ENCODE assay signal across 26 cellular contexts in the genomic region with DNA sequence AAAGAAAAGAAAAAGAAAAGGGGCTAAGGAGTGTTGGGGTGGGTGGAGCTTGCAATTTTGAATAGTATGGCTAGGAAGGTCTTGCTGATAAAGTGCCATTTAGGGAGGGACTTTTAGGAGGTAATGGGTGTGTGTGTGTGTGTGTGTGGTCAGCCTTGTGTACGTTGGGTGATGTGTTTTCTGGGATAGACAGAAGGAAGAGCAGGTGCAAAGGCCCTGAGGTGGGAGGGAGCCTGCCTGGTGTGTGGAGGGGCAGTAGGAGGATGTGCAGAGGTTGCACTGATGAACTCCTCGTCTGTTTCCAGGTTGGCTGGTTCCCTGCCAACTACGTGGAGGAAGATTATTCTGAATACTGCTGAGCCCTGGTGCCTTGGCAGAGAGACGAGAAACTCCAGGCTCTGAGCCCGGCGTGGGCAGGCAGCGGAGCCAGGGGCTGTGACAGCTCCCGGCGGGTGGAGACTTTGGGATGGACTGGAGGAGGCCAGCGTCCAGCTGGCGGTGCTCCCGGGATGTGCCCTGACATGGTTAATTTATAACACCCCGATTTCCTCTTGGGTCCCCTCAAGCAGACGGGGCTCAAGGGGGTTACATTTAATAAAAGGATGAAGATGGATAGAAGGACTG. TPM values are rescaled to one million over a fixed set of nuclear protein-coding genes. Genes with fewer than 3 reads are reported as not detected.
DNase-seq lines count a peak whose midpoint lies in the region; ATAC-seq and TF ChIP-seq lines count a peak whose summit lies in the region.
"Had no signal": no experiment of that assay in that cellular context is flagged by ENCODE, and none has a peak within 500 bp of the region (broad histone marks: within the 10 kb centered on the region; RNA-seq: fewer than 3 reads in every experiment).

No MANE protein-coding gene starts in this region.

- intact Hi-C loops in mammary epithelial cell (cut with micrococcal nuclease): no loop called here

- no peaks in the 10 kb centered on the region for H3K9me3 Mint-ChIP-seq in naive thymus-derived CD8-positive, alpha-beta T cell
- peaks cover 85% of the 10 kb centered on the region for H3K9me3 Mint-ChIP-seq in GM23338
- H3K9me3 Mint-ChIP-seq: T-cell had no signal

- CTCF ChIA-PET in mammary epithelial cell (lab: Charles Lee; ENCODE audit: low non-redundant PET): interaction anchor here (0.7 kb wide), 1 partner anchor 45 kb away, joined by 14 read pairs; no protein-coding TSS in a partner anchor

- H3K9me3 ChIP-seq in GM23248 (ENCODE audit: low read depth): no peaks in the 10 kb centered on the region
- no peaks in the 10 kb centered on the region for H3K9me3 ChIP-seq in mammary epithelial cell (replicated peaks; ENCODE audit: insufficient read depth, low read length)
- H3K9me3 ChIP-seq: BLaER1 treated with 17β-estradiol and CSF1 and Interleukin-3, amounts not matched to agents 10 nM and 100 nM; left lung; ovary; right atrium auricular region; SJSA1 had no signal

- peak overlapping the region in 8 of 10 donors; percentile 30 to 82 (median 58) for H3K27ac Mint-ChIP-seq in naive thymus-derived CD8-positive, alpha-beta T cell
- no peak overlapping the region for H3K27ac Mint-ChIP-seq in GM23338
- H3K27ac Mint-ChIP-seq: brain, nephron had no signal

- WGBS in GM23248 (ENCODE audit: low coverage in 1 of 2, low lambda C conversion rate in 2 of 2, missing lambda C conversion rate in 2 of 2), 2 experiments: 2 to 5% methylated on average over 14 of the region's 14 CpGs
- WGBS in mammary epithelial cell (ENCODE audit: low coverage, missing lambda C conversion rate): 0% methylated on average over 5 of the region's 14 CpGs

- DNase-seq in activated effector memory CD4-positive, alpha-beta T cell treated with anti-CD3 and anti-CD28 coated beads, Interleukin-2, amount 50 U/mL, for 16 hours: peak; percentile 50
- DNase-seq in activated effector memory CD4-positive, alpha-beta T cell treated with Interleukin-2 at 50 U/mL for 16 hours: no peak
- peak; percentile 15 for DNase-seq in GM23248
- no peak for DNase-seq in mammary epithelial cell
- no peak for DNase-seq in naive thymus-derived CD8-positive, alpha-beta T cell
- DNase-seq in NCI-H2081 (lab: John Stamatoyannopoulos, UW): no peak
- no peak for DNase-seq in GM23338 (ENCODE audit: low spot score)
- DNase-seq: activated CD8-positive, alpha-beta memory T cell treated with anti-CD3 and anti-CD28 coated beads for 24 hours; DND-41; NCI-H1417; NCI-H2029 treated with DMSO at 0.1 percent for 48 hours; NCI-H226; ovary; stimulated activated CD4-positive, alpha-beta T cell treated with anti-CD3 and anti-CD28 coated beads, Interleukin-2, amount 100 ng/mL, for 48 hours; T-cell had no signal

- in situ Hi-C loops in GM23248 (cut with MboI) (no loop called here), mammary epithelial cell (cut with MboI; ENCODE audit: low sequenced_read_pairs in 2 of 2) (loop anchor here (25.0 kb wide), 3 partner anchors 220 to 720 kb away; partner anchors contain the start of genes ACSBG2 (in 1 of the 2) and TUBB4A (in 1 of the 2))

- H3K4me2 ChIP-seq in GM23248 (ENCODE audit: unreplicated experiment) (no peak overlapping the region), mammary epithelial cell (ENCODE audit: insufficient read depth, low read depth, low read length) (no peak overlapping the region), GM23338 (no peak overlapping the region)
- H3K4me2 ChIP-seq: BLaER1 treated with 17β-estradiol and CSF1 and Interleukin-3, amounts not matched to agents 10 nM and 100 nM had no signal

- no peaks in the 10 kb centered on the region for H4K20me1 ChIP-seq in GM23248 (ENCODE audit: insufficient read depth)
- H4K20me1 ChIP-seq in mammary epithelial cell (ENCODE audit: insufficient read depth, low read length): no peaks in the 10 kb centered on the region
- H4K20me1 ChIP-seq in GM23338 (replicated peaks; ENCODE audit: insufficient read depth): no peaks in the 10 kb centered on the region

- H3F3A ChIP-seq in GM23248 (ENCODE audit: insufficient read depth) (no peaks in the 10 kb centered on the region), GM23338 (replicated peaks; ENCODE audit: low read depth) (no peaks in the 10 kb centered on the region)

- H3K27me3 ChIP-seq in GM23248 (replicated peaks; ENCODE audit: insufficient read depth) (no peaks in the 10 kb centered on the region), mammary epithelial cell (ENCODE audit: insufficient read depth, low read length) (no peaks in the 10 kb centered on the region), GM23338 (ENCODE audit: insufficient read depth) (no peaks in the 10 kb centered on the region)
- H3K27me3 ChIP-seq: BLaER1 treated with 17β-estradiol and CSF1 and Interleukin-3, amounts not matched to agents 10 nM and 100 nM; ovary; right atrium auricular region; SJSA1 had no signal

- H3K9me2 ChIP-seq in GM23248 (ENCODE audit: insufficient read depth) (no peaks in the 10 kb centered on the region), GM23338 (ENCODE audit: insufficient read depth) (no peaks in the 10 kb centered on the region)

- dilution Hi-C loops in mammary epithelial cell (cut with HindIII; ENCODE audit: low sequenced_read_pairs): no loop called here

- peaks cover 2 to 7% (median 4%) of the 10 kb centered on the region in 4 donors for H3K4me1 Mint-ChIP-seq in naive thymus-derived CD8-positive, alpha-beta T cell
- no peaks in the 10 kb centered on the region for H3K4me1 Mint-ChIP-seq in GM23338
- H3K4me1 Mint-ChIP-seq: brain, nephron had no signal

- H3K36me3 ChIP-seq in GM23248 (ENCODE audit: low read depth): no peaks in the 10 kb centered on the region
- H3K36me3 ChIP-seq in mammary epithelial cell (ENCODE audit: insufficient read depth, low read length): no peaks in the 10 kb centered on the region
- H3K36me3 ChIP-seq in GM23338 (ENCODE audit: insufficient read depth): no peaks in the 10 kb centered on the region
- H3K36me3 ChIP-seq: ovary, right atrium auricular region, SJSA1 had no signal

- H3K4me1 ChIP-seq in GM23248 (ENCODE audit: insufficient read depth) (no peaks in the 10 kb centered on the region), mammary epithelial cell (ENCODE audit: insufficient read depth, low read length) (peaks cover 1% of the 10 kb centered on the region), GM23338 (ENCODE audit: insufficient read depth) (no peaks in the 10 kb centered on the region)
- H3K4me1 ChIP-seq: left lung, right atrium auricular region, SJSA1 had no signal

- no peak for ATAC-seq in naive thymus-derived CD8-positive, alpha-beta T cell
- no peak for ATAC-seq in GM19351 (IDR thresholded peaks at IDR 0.05; ENCODE audit: unreplicated experiment)
- ATAC-seq in GM23338: no peak
- ATAC-seq: activated CD4-positive, CD25-positive, alpha-beta regulatory T cell treated with anti-CD3 and anti-CD28 coated beads, Interleukin-2, amount 50 U/mL, for 24 hours; HCT116; K562; left lung; T-cell had no signal

- no peak overlapping the region for H2AFZ ChIP-seq in GM23248
- H2AFZ ChIP-seq in mammary epithelial cell (ENCODE audit: low read depth, low read length): peak overlapping the region; percentile 39
- H2AFZ ChIP-seq in GM23338: no peak overlapping the region

- no peak overlapping the region for H3K4me3 Mint-ChIP-seq in naive thymus-derived CD8-positive, alpha-beta T cell
- H3K4me3 Mint-ChIP-seq in GM23338: no peak overlapping the region
- H3K4me3 Mint-ChIP-seq: brain, nephron, T-cell had no signal

- H3K27ac ChIP-seq in GM23248: no peak overlapping the region
- no peak overlapping the region for H3K27ac ChIP-seq in mammary epithelial cell (ENCODE audit: insufficient read depth, low read depth, low read length)
- H3K27ac ChIP-seq in GM23338 (ENCODE audit: low read depth): no peak overlapping the region
- H3K27ac ChIP-seq: BLaER1 treated with 17β-estradiol and CSF1 and Interleukin-3, amounts not matched to agents 10 nM and 100 nM; left lung; ovary; right atrium auricular region; SJSA1 had no signal

- no peaks in the 10 kb centered on the region for H3K27me3 Mint-ChIP-seq in naive thymus-derived CD8-positive, alpha-beta T cell
- peaks cover 4% of the 10 kb centered on the region for H3K27me3 Mint-ChIP-seq in GM23338 (ENCODE audit: insufficient read depth, low read depth, poor library complexity)
- H3K27me3 Mint-ChIP-seq: T-cell had no signal

- H3K4me3 ChIP-seq in GM23248 (no peak overlapping the region), mammary epithelial cell (replicated peaks in 1 of 3; ENCODE audit: insufficient read depth in 1 of 3, low read depth in 2 of 3, low read length in 3 of 3) (no peak overlapping the region), GM23338 (no peak overlapping the region)
- H3K4me3 ChIP-seq: BLaER1 treated with 17β-estradiol and CSF1 and Interleukin-3, amounts not matched to agents 10 nM and 100 nM; K562; left lung; ovary; right atrium auricular region; SJSA1 had no signal

- no peaks in the 10 kb centered on the region for H3K79me2 ChIP-seq in GM23248 (ENCODE audit: insufficient read depth)
- no peaks in the 10 kb centered on the region for H3K79me2 ChIP-seq in mammary epithelial cell (ENCODE audit: insufficient read depth, low read length)
- H3K79me2 ChIP-seq in GM23338 (replicated peaks; ENCODE audit: insufficient read depth): no peaks in the 10 kb centered on the region

- BruUV-seq in mammary epithelial cell (replicated peaks; lab: Mats Ljungman, UMichigan): no TSS peak

- POLR2A ChIA-PET in naive thymus-derived CD8-positive, alpha-beta T cell (lab: Charles Lee): no interaction called here

- TF ChIP-seq CTCF in mammary epithelial cell (conservative IDR thresholded peaks at IDR 0.05 in 1 of 2, IDR thresholded peaks at IDR 0.05 in 1 of 2; ENCODE audit: extremely low read depth in 1 of 2, insufficient read depth in 1 of 2, low read depth in 1 of 2, low read length in 2 of 2): no peak
- no peak for TF ChIP-seq CTCF in GM23338 (conservative IDR thresholded peaks at IDR 0.05; ENCODE audit: low read depth in 2 of 2)

- H3K9ac ChIP-seq in GM23248 (no peak overlapping the region), mammary epithelial cell (ENCODE audit: insufficient read depth, low read length) (no peak overlapping the region)
- H3K9ac ChIP-seq: BLaER1 treated with 17β-estradiol and CSF1 and Interleukin-3, amounts not matched to agents 10 nM and 100 nM had no signal

- H3K36me3 Mint-ChIP-seq in naive thymus-derived CD8-positive, alpha-beta T cell: peaks cover 14 to 54% (median 14%) of the 10 kb centered on the region in 3 donors
- H3K36me3 Mint-ChIP-seq in GM23338 (ENCODE audit: low read depth): peaks cover 29% of the 10 kb centered on the region
- H3K36me3 Mint-ChIP-seq: brain had no signal

RNA-seq across cellular contexts. Expression of gene ADGRE1, which starts 30.5 kb away (rescaled TPM):
- total RNA-seq in GM23248 (2014; rRNA removed; shearing (Covaris generic)): not detected in 2 replicates
- polyA plus RNA-seq in GM23248 (2016; fragmentation: Nextera tagmentation; extraction: Ambion mirVana) (not detected in 2 replicates), mammary epithelial cell (not detected), GM23338 (2016; fragmentation: Nextera tagmentation; extraction: Ambion mirVana) (not detected in 2 replicates)
- total RNA-seq in mammary epithelial cell: not detected
- not detected for polyA minus RNA-seq in mammary epithelial cell
- total RNA-seq in naive thymus-derived CD8-positive, alpha-beta T cell: 1 to 10 TPM; 2.3 to 2.8 TPM
- polyA plus RNA-seq in naive thymus-derived CD8-positive, alpha-beta T cell: 1 to 10 TPM in 1 of 3 donors, under 1 TPM in 2; 0.35 to 2.5 (median 0.55) TPM
- total RNA-seq in GM23338 (2014; rRNA removed; shearing (Covaris generic)): not detected in 2 replicates
- total RNA-seq: chondrocyte, right atrium auricular region, SJSA1 had no signal

Comparison
In these comparisons a context has a peak if more than half of its experiments do, and no peak if none do; other contexts are left out.
1. DNase-seq: peak in activated effector memory CD4-positive, alpha-beta T cell treated with anti-CD3 and anti-CD28 coated beads, Interleukin-2, amount 50 U/mL, for 16 hours (single experiment) and GM23248 (single experiment); none in activated effector memory CD4-positive, alpha-beta T cell treated with Interleukin-2 at 50 U/mL for 16 hours (single experiment), mammary epithelial cell (single experiment), naive thymus-derived CD8-positive, alpha-beta T cell (0 of 10), NCI-H2081 (0 of 2) and GM23338 (single experiment).